Comparison of ENCODE assay signal across 24 cellular contexts in genomic region chr6:138537090-138537489, GRCh38. TPM values are rescaled to one million over a fixed set of nuclear protein-coding genes. Genes with fewer than 3 reads are reported as not detected.
DNase-seq lines count a peak whose midpoint lies in the region; ATAC-seq and TF ChIP-seq lines count a peak whose summit lies in the region.
"Had no signal": no experiment of that assay in that cellular context is flagged by ENCODE, and none has a peak within 500 bp of the region (broad histone marks: within the 10 kb centered on the region; RNA-seq: fewer than 3 reads in every experiment).

No MANE protein-coding gene starts in this region.

- H3K4me3 Mint-ChIP-seq in Caco-2 (ENCODE audit: unreplicated experiment), result peak overlapping the region; percentile 61
- H3K4me3 Mint-ChIP-seq: activated CD4-positive, alpha-beta T cell treated with anti-CD3 and anti-CD28 coated beads, Interleukin-2, amount 10 ng/mL, durations not matched to agents 24 days and 14 days; naive thymus-derived CD8-positive, alpha-beta T cell; stimulated activated effector memory CD8-positive, alpha-beta T cell treated with anti-CD3 and anti-CD28 coated beads, Interleukin-12 subunit alpha, Interleukin-12 subunit beta, amount 100 ng/mL, for 72 hours had no signal

- peak overlapping the region; percentile 93 for H3K27ac Mint-ChIP-seq in Caco-2 (ENCODE audit: unreplicated experiment)
- H3K27ac Mint-ChIP-seq: activated CD4-positive, alpha-beta T cell treated with anti-CD3 and anti-CD28 coated beads, Interleukin-2, amount 10 ng/mL, durations not matched to agents 24 days and 14 days; naive thymus-derived CD8-positive, alpha-beta T cell; stimulated activated effector memory CD8-positive, alpha-beta T cell treated with anti-CD3 and anti-CD28 coated beads, Interleukin-12 subunit alpha, Interleukin-12 subunit beta, amount 100 ng/mL, for 72 hours had no signal

- H3K27ac ChIP-seq in rectal smooth muscle tissue (ENCODE audit: low read depth, low read length) (peak overlapping the region; percentile 2), breast epithelium (no peak overlapping the region)
- H3K27ac ChIP-seq: HL-60, tibial artery had no signal

- POLR2A ChIA-PET in Caco-2 (lab: Charles Lee), result no interaction called here

- H3K4me3 ChIP-seq in Caco-2 (ENCODE audit: low read depth, low read length) (no peak overlapping the region), rectal smooth muscle tissue (ENCODE audit: low read length) (no peak overlapping the region), breast epithelium (no peak overlapping the region)
- H3K4me3 ChIP-seq: tibial artery had no signal

- peak; percentile 48 to 56 for ATAC-seq in left cardiac atrium
- ATAC-seq in HG03135 (IDR thresholded peaks at IDR 0.05; ENCODE audit: unreplicated experiment), result no peak
- ATAC-seq: naive thymus-derived CD8-positive, alpha-beta T cell; stimulated activated effector memory CD8-positive, alpha-beta T cell treated with anti-CD3 and anti-CD28 coated beads, Interleukin-12 subunit alpha, Interleukin-12 subunit beta, amount 100 ng/mL, for 72 hours had no signal

- H3K4me1 Mint-ChIP-seq in Caco-2 (ENCODE audit: low read depth, unreplicated experiment), result peaks cover 43% of the 10 kb centered on the region
- H3K4me1 Mint-ChIP-seq: activated CD4-positive, alpha-beta T cell treated with anti-CD3 and anti-CD28 coated beads, Interleukin-2, amount 10 ng/mL, durations not matched to agents 24 days and 14 days; naive thymus-derived CD8-positive, alpha-beta T cell; stimulated activated effector memory CD8-positive, alpha-beta T cell treated with anti-CD3 and anti-CD28 coated beads, Interleukin-12 subunit alpha, Interleukin-12 subunit beta, amount 100 ng/mL, for 72 hours had no signal

- CTCF ChIA-PET in Caco-2 (lab: Charles Lee), result interaction anchor here (0.6 kb wide), 1 partner anchor 254 kb away, joined by 4 read pairs; no protein-coding TSS in a partner anchor

- DNase-seq in Caco-2, result no peak
- peak; percentile 63 for DNase-seq in dermis blood vessel endothelial cell
- DNase-seq in left cardiac atrium, result no peak
- DNase-seq in NCI-H82 treated with DMSO at 0.1 percent for 48 hours (lab: John Stamatoyannopoulos, UW; ENCODE audit: unreplicated experiment), result no peak
- DNase-seq in breast epithelium (ENCODE audit: low spot score in 2 of 2), result no peak
- no peak for DNase-seq in LoVo (ENCODE audit: low spot score)
- DNase-seq: activated CD4-positive, alpha-beta T cell treated with anti-CD3 and anti-CD28 coated beads, Interleukin-2, amount 10 ng/mL, durations not matched to agents 24 days and 14 days; activated CD8-positive, alpha-beta memory T cell treated with anti-CD3 and anti-CD28 coated beads, Interleukin-2, amount 50 U/mL, for 4 hours; activated effector memory CD4-positive, alpha-beta T cell treated with anti-CD3 and anti-CD28 coated beads, Interleukin-2, amount 50 U/mL, for 16 hours; amygdala; DND-41; glutamatergic neuron; H7; mesendoderm; naive thymus-derived CD8-positive, alpha-beta T cell; NCI-H1048; NCI-H2029 treated with DMSO at 0.1 percent for 48 hours; NCI-H446 treated with DMSO at 0.1 percent for 48 hours; posterior cingulate gyrus; tibial artery had no signal

- H3K36me3 ChIP-seq in Caco-2 (ENCODE audit: control insufficient read depth, insufficient read depth, low read length), result no peaks in the 10 kb centered on the region; the same call in 1 of the 2 replicates
- no peaks in the 10 kb centered on the region for H3K36me3 ChIP-seq in rectal smooth muscle tissue (ENCODE audit: control insufficient read depth, insufficient read depth, low read length)
- no peaks in the 10 kb centered on the region for H3K36me3 ChIP-seq in breast epithelium
- H3K36me3 ChIP-seq: tibial artery had no signal

- BruUV-seq in Caco-2 (replicated peaks; lab: Mats Ljungman, UMichigan), result no TSS peak

- H3K27me3 ChIP-seq in Caco-2 (replicated peaks; ENCODE audit: control insufficient read depth, insufficient read depth, low read length) (no peaks in the 10 kb centered on the region), rectal smooth muscle tissue (ENCODE audit: control insufficient read depth, insufficient read depth, low read length) (no peaks in the 10 kb centered on the region), breast epithelium (no peaks in the 10 kb centered on the region)
- H3K27me3 ChIP-seq: tibial artery had no signal

- H3K36me3 Mint-ChIP-seq in Caco-2 (ENCODE audit: insufficient read depth, unreplicated experiment), result peaks cover 30% of the 10 kb centered on the region
- H3K36me3 Mint-ChIP-seq: naive thymus-derived CD8-positive, alpha-beta T cell; stimulated activated effector memory CD8-positive, alpha-beta T cell treated with anti-CD3 and anti-CD28 coated beads, Interleukin-12 subunit alpha, Interleukin-12 subunit beta, amount 100 ng/mL, for 72 hours had no signal

- no peak for TF ChIP-seq CTCF in Caco-2 (IDR thresholded peaks at IDR 0.05; ENCODE audit: insufficient read depth in 1 of 2, low read depth in 1 of 2, low read length in 1 of 2, severe bottlenecking in 1 of 2, unreplicated experiment in 1 of 2)
- TF ChIP-seq CTCF in breast epithelium (IDR thresholded peaks at IDR 0.05), result no peak

- H3K4me1 ChIP-seq in Caco-2 (peaks cover 71% of the 10 kb centered on the region), rectal smooth muscle tissue (ENCODE audit: control insufficient read depth, insufficient read depth, low read length) (peaks cover 14% of the 10 kb centered on the region), breast epithelium (no peaks in the 10 kb centered on the region)

- TF ChIP-seq POLR2A in breast epithelium (IDR thresholded peaks at IDR 0.05), result no peak

- no peaks in the 10 kb centered on the region for H3K27me3 Mint-ChIP-seq in Caco-2 (ENCODE audit: insufficient read depth, unreplicated experiment)

- intact Hi-C loops in Caco-2 (cut with micrococcal nuclease; ENCODE audit: unreplicated experiment) (loop anchor here (5.0 kb wide), 2 partner anchors 35 to 50 kb away; no protein-coding TSS in a partner anchor), left cardiac atrium (cut with DNase I) (no loop called here), breast epithelium (cut with DNase I; ENCODE audit: low total_unique reads) (no loop called here)

- no peaks in the 10 kb centered on the region for H3K9me3 Mint-ChIP-seq in Caco-2 (ENCODE audit: unreplicated experiment)
- H3K9me3 Mint-ChIP-seq: activated CD4-positive, alpha-beta T cell treated with anti-CD3 and anti-CD28 coated beads, Interleukin-2, amount 10 ng/mL, durations not matched to agents 24 days and 14 days; naive thymus-derived CD8-positive, alpha-beta T cell; stimulated activated effector memory CD8-positive, alpha-beta T cell treated with anti-CD3 and anti-CD28 coated beads, Interleukin-12 subunit alpha, Interleukin-12 subunit beta, amount 100 ng/mL, for 72 hours had no signal

- H3K9ac ChIP-seq in rectal smooth muscle tissue (ENCODE audit: low read length), result no peak overlapping the region

- H3K9me3 ChIP-seq in Caco-2 (no peaks in the 10 kb centered on the region), breast epithelium (no peaks in the 10 kb centered on the region)
- H3K9me3 ChIP-seq: tibial artery had no signal

RNA-seq across cellular contexts. Expression of gene NHSL1, which starts 37.8 kb away (rescaled TPM):
- 39.9 and 41.9 TPM in 2 replicates for total RNA-seq in Caco-2 (2022)
- 45.1 and 78.7 TPM in 2 replicates for total RNA-seq in dermis blood vessel endothelial cell
- 10 to 100 TPM; 32.1 to 45.1 TPM for total RNA-seq in left cardiac atrium
- total RNA-seq in breast epithelium, result 10 to 100 TPM; 15.4 to 17.4 (median 16.5) TPM
